ENCODE assay signal across 8 cellular contexts in genomic region chr9:92669890-92670708, GRCh38. TPM values are rescaled to one million over a fixed set of nuclear protein-coding genes. Genes with fewer than 3 reads are reported as not detected.
DNase-seq lines count a peak whose midpoint lies in the region; ATAC-seq and TF ChIP-seq lines count a peak whose summit lies in the region.

Gene IPPK (minus strand): TSS chr9:92670131. CDS start chr9:92669988, 143 bp downstream.

- peaks cover 52% of the 10 kb centered on the region for H3K4me1 ChIP-seq in suprapubic skin

- ATAC-seq in HG02623 (IDR thresholded peaks at IDR 0.05; ENCODE audit: unreplicated experiment) (peak; percentile 96), SK-N-SH treated with all-trans-retinoic acid at 6 μM for 48 hours (peak; percentile 92)
- peak; percentile 93 to 97 for ATAC-seq in activated naive CD4-positive, alpha-beta T cell treated with anti-CD3 and anti-CD28 coated beads, Interleukin-2, amount 50 U/mL, for 72 hours

- DNase-seq in GM10266 (ENCODE audit: extremely low spot score) (peak; percentile 98), NCI-H1092 treated with DMSO at 0.1 percent for 48 hours (lab: John Stamatoyannopoulos, UW) (peak; percentile 98), globus pallidus (ENCODE audit: low spot score) (peak; percentile 97), nucleus accumbens (lab: John Stamatoyannopoulos, UW) (peak; percentile 69 to 99 (median 96)), suprapubic skin (ENCODE audit: low spot score in 2 of 2) (peak; percentile 99)
- DNase-seq in activated naive CD4-positive, alpha-beta T cell treated with anti-CD3 and anti-CD28 coated beads, Interleukin-2, amount 50 U/mL, for 72 hours (ENCODE audit: low spot score in 2 of 2) = peak; percentile 98 to 99

- 0% methylated on average over 15 of the region's 75 CpGs for WGBS in suprapubic skin

- H3K27ac Mint-ChIP-seq in activated naive CD4-positive, alpha-beta T cell treated with anti-CD3 and anti-CD28 coated beads, Interleukin-2, amount 50 U/mL, for 72 hours = peak within 1 kb of the TSS; percentile 86 to 97

- H3K9me3 Mint-ChIP-seq in activated naive CD4-positive, alpha-beta T cell treated with anti-CD3 and anti-CD28 coated beads, Interleukin-2, amount 50 U/mL, for 72 hours = no peaks in the 10 kb centered on the region

- peak; percentile 22 to 74 for TF ChIP-seq POLR2A in suprapubic skin (IDR thresholded peaks at IDR 0.05)

- H3K36me3 ChIP-seq in suprapubic skin = no peaks in the 10 kb centered on the region

- no peak for TF ChIP-seq CTCF in GM10266 (IDR thresholded peaks at IDR 0.05; ENCODE audit: control insufficient read depth, insufficient read depth, low read depth, missing control alignments)
- TF ChIP-seq CTCF in suprapubic skin (IDR thresholded peaks at IDR 0.05) = no peak

- no peaks in the 10 kb centered on the region for H3K9me3 ChIP-seq in suprapubic skin

- H3K27me3 ChIP-seq in suprapubic skin = no peaks in the 10 kb centered on the region

- no peak for TF ChIP-seq EP300 in suprapubic skin (IDR thresholded peaks at IDR 0.05)

- peak within 1 kb of the TSS; percentile 97 for H3K27ac ChIP-seq in suprapubic skin

- peaks cover 5 to 15% of the 10 kb centered on the region in 2 donors for H3K36me3 Mint-ChIP-seq in activated naive CD4-positive, alpha-beta T cell treated with anti-CD3 and anti-CD28 coated beads, Interleukin-2, amount 50 U/mL, for 72 hours

- peak within 1 kb of the TSS; percentile 95 for H3K4me3 ChIP-seq in suprapubic skin

TF ChIP-seq in SK-N-SH treated with all-trans-retinoic acid at 6 μM for 48 hours, 23 proteins besides CTCF, POLR2A, EP300 and RAD21:
- TF ChIP-seq ZNF565 (CRISPR knock-in tag; conservative IDR thresholded peaks at IDR 0.05; ENCODE audit: low read depth) (no peak), GLIS3 (CRISPR knock-in tag; IDR thresholded peaks at IDR 0.05) (no peak), ZFP30 (CRISPR knock-in tag; IDR thresholded peaks at IDR 0.05) (no peak), CSDC2 (CRISPR knock-in tag; IDR thresholded peaks at IDR 0.05) (no peak), OSR1 (CRISPR knock-in tag; IDR thresholded peaks at IDR 0.05) (no peak), ZNF8 (CRISPR knock-in tag; IDR thresholded peaks at IDR 0.05) (0 out of 2 replicates have a peak, but pooled peaks have one; percentile 8), CSRNP3 (CRISPR knock-in tag; IDR thresholded peaks at IDR 0.05) (no peak)
TF ChIP-seq in SK-N-SH treated with all-trans-retinoic acid at 6 μM for 48 hours: peak in this region for 1.

RNA-seq across cellular contexts. Expression of gene IPPK, which starts in this region (rescaled TPM):
- total RNA-seq in activated naive CD4-positive, alpha-beta T cell treated with anti-CD3 and anti-CD28 coated beads, Interleukin-2, amount 50 U/mL, for 72 hours = 10 to 100 TPM; 14.0 to 14.1 TPM
- 10 to 100 TPM; 45.0 to 53.6 (median 50.0) TPM for total RNA-seq in suprapubic skin

Comparison
In these comparisons a context has a peak if more than half of its experiments do, and no peak if none do; other contexts are left out.
1. Peak in every context shown above with its lines: DNase-seq, ATAC-seq, H3K4me3 ChIP-seq and H3K27ac ChIP-seq.